In the genomic region with DNA sequence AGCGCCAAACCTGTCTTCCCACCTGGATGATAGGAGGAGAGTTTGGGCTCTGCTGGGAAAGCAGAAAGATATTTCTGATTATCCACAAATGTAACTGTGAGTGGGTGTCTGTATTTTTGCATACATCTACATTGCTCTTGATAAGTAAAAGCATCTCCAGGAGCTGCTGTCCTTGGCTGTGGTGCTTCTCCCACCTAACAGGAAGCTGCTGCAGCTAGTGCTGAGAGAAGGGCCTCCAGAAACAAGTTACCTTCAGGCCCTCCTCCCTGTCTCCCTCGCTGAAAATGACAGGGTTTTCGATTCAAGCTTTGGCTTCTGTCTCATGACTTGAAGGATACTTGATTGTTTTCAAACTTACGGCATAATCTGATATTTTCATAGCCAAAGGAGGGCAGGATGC, we compare ENCODE assay signal across 28 cellular contexts.
DNase-seq lines count a peak whose midpoint lies in the region; ATAC-seq, FAIRE-seq and TF ChIP-seq lines count a peak whose summit lies in the region.
"Had no signal": no experiment of that assay in that cellular context is flagged by ENCODE, and none has a peak within 500 bp of the region (broad histone marks: within the 10 kb centered on the region; RNA-seq: fewer than 3 reads in every experiment).

No MANE protein-coding gene starts in this region.

- intact Hi-C loops in activated naive CD4-positive, alpha-beta T cell treated with anti-CD3 and anti-CD28 coated beads for 36 hours (cut with micrococcal nuclease): no loop called here

- no peaks in the 10 kb centered on the region for H3K9me3 ChIP-seq in Karpas-422 (ENCODE audit: low read length)
- H3K9me3 ChIP-seq: right lobe of liver, vagina had no signal

- DNase-seq in activated naive CD4-positive, alpha-beta T cell treated with anti-CD3 and anti-CD28 coated beads for 36 hours: peak; percentile 42
- DNase-seq in activated naive CD4-positive, alpha-beta T cell (lab: John Stamatoyannopoulos, UW): no peak
- peak; percentile 67 for DNase-seq in Karpas-422
- DNase-seq in stimulated activated naive CD8-positive, alpha-beta T cell treated with anti-CD3 and anti-CD28 coated beads, Interleukin-15, amount 100 ng/mL, for 72 hours: no peak
- DNase-seq in AML-193 (lab: John Stamatoyannopoulos, UW): no peak
- DNase-seq in GM12891 (ENCODE audit: insufficient read length, low spot score): no peak
- DNase-seq: activated T-cell treated with anti-CD3 and anti-CD28 coated beads for 4 hours; effector memory CD4-positive, alpha-beta T cell; foreskin melanocyte; GDM1; immature natural killer cell; KBM-7; MV-4-11; NCI-H1694; NCI-H2171 treated with DMSO at 0.1 percent for 48 hours; NCI-H69; right lobe of liver had no signal

- no peak for TF ChIP-seq POLR2A in GM12891 (IDR thresholded peaks at IDR 0.05; ENCODE audit: low read depth, low read length)

- peaks cover 2% of the 10 kb centered on the region for H3K36me3 Mint-ChIP-seq in activated naive CD4-positive, alpha-beta T cell treated with anti-CD3 and anti-CD28 coated beads for 36 hours (ENCODE audit: low read depth)
- peaks cover 6% of the 10 kb centered on the region for H3K36me3 Mint-ChIP-seq in activated naive CD8-positive, alpha-beta T cell
- H3K36me3 Mint-ChIP-seq: immature natural killer cell had no signal

- no peak overlapping the region for H2AFZ ChIP-seq in Karpas-422 (ENCODE audit: low read length)
- H2AFZ ChIP-seq: hepatocyte had no signal

- peak; percentile 51 for ATAC-seq in stimulated activated naive CD8-positive, alpha-beta T cell treated with anti-CD3 and anti-CD28 coated beads, Interleukin-15, amount 100 ng/mL, for 72 hours
- ATAC-seq in SK-N-SH treated with all-trans-retinoic acid at 6 μM for 48 hours: no peak
- ATAC-seq: esophagus mucosa, HCT116, left lobe of liver, right lobe of liver had no signal

- no peaks in the 10 kb centered on the region for H3K27me3 ChIP-seq in Karpas-422 (ENCODE audit: low read length)
- H3K27me3 ChIP-seq: hepatocyte, right lobe of liver, vagina had no signal

- H4K20me1 ChIP-seq in Karpas-422 (ENCODE audit: insufficient read depth, low read depth, low read length): peaks cover 68% of the 10 kb centered on the region

- H3K4me1 Mint-ChIP-seq in activated naive CD4-positive, alpha-beta T cell treated with anti-CD3 and anti-CD28 coated beads for 36 hours (ENCODE audit: low read depth): peaks cover 96% of the 10 kb centered on the region
- H3K4me1 Mint-ChIP-seq in activated naive CD8-positive, alpha-beta T cell (ENCODE audit: low read depth): peaks cover 99% of the 10 kb centered on the region
- H3K4me1 Mint-ChIP-seq in stimulated activated naive CD8-positive, alpha-beta T cell treated with anti-CD3 and anti-CD28 coated beads, Interleukin-15, amount 100 ng/mL, for 72 hours: peaks cover 95% of the 10 kb centered on the region

- H3K9me3 Mint-ChIP-seq in activated naive CD4-positive, alpha-beta T cell treated with anti-CD3 and anti-CD28 coated beads for 36 hours: no peaks in the 10 kb centered on the region
- no peaks in the 10 kb centered on the region for H3K9me3 Mint-ChIP-seq in activated naive CD8-positive, alpha-beta T cell (ENCODE audit: low read depth)
- H3K9me3 Mint-ChIP-seq in stimulated activated naive CD8-positive, alpha-beta T cell treated with anti-CD3 and anti-CD28 coated beads, Interleukin-15, amount 100 ng/mL, for 72 hours: no peaks in the 10 kb centered on the region
- H3K9me3 Mint-ChIP-seq: immature natural killer cell, nephron had no signal

- H3K9me2 ChIP-seq in Karpas-422 (replicated peaks; ENCODE audit: insufficient read depth, low read length): no peaks in the 10 kb centered on the region

- H3K27ac Mint-ChIP-seq in activated naive CD4-positive, alpha-beta T cell treated with anti-CD3 and anti-CD28 coated beads for 36 hours: no peak overlapping the region
- H3K27ac Mint-ChIP-seq in activated naive CD8-positive, alpha-beta T cell: peak overlapping the region; percentile 59
- peak overlapping the region in 1 of 2 donors; percentile 5 for H3K27ac Mint-ChIP-seq in stimulated activated naive CD8-positive, alpha-beta T cell treated with anti-CD3 and anti-CD28 coated beads, Interleukin-15, amount 100 ng/mL, for 72 hours

- no peak for FAIRE-seq in GM12891 (lab: Jason Lieb, UNC)
- FAIRE-seq: colon had no signal

- peak overlapping the region; percentile 27; the same call in 1 of the 2 replicates for H3K9ac ChIP-seq in Karpas-422 (ENCODE audit: low read length)

- no peak overlapping the region for H3K4me3 Mint-ChIP-seq in activated naive CD4-positive, alpha-beta T cell treated with anti-CD3 and anti-CD28 coated beads for 36 hours
- peak overlapping the region; percentile 38 for H3K4me3 Mint-ChIP-seq in activated naive CD8-positive, alpha-beta T cell
- peak overlapping the region in 1 of 2 donors; percentile 14 for H3K4me3 Mint-ChIP-seq in stimulated activated naive CD8-positive, alpha-beta T cell treated with anti-CD3 and anti-CD28 coated beads, Interleukin-15, amount 100 ng/mL, for 72 hours
- H3K4me3 Mint-ChIP-seq: immature natural killer cell, nephron had no signal

- no peak overlapping the region for H3K4me3 ChIP-seq in Karpas-422 (ENCODE audit: low read length)
- H3K4me3 ChIP-seq: hepatocyte, right lobe of liver, SK-N-MC, vagina had no signal

- no peaks in the 10 kb centered on the region for H3K27me3 Mint-ChIP-seq in activated naive CD4-positive, alpha-beta T cell treated with anti-CD3 and anti-CD28 coated beads for 36 hours (ENCODE audit: low read depth)
- H3K27me3 Mint-ChIP-seq in activated naive CD8-positive, alpha-beta T cell: no peaks in the 10 kb centered on the region
- no peaks in the 10 kb centered on the region for H3K27me3 Mint-ChIP-seq in stimulated activated naive CD8-positive, alpha-beta T cell treated with anti-CD3 and anti-CD28 coated beads, Interleukin-15, amount 100 ng/mL, for 72 hours

- peaks cover 98% of the 10 kb centered on the region for H3K4me1 ChIP-seq in Karpas-422 (ENCODE audit: low read length)

- peaks cover 99% of the 10 kb centered on the region for H3K79me2 ChIP-seq in Karpas-422 (ENCODE audit: low read length)

- CTCF ChIA-PET in activated naive CD4-positive, alpha-beta T cell treated with anti-CD3 and anti-CD28 coated beads for 36 hours (lab: Charles Lee): interaction anchor here (0.7 kb wide), 1 partner anchor 106 kb away, joined by 4 read pairs; no protein-coding TSS in a partner anchor

- H3K36me3 ChIP-seq in Karpas-422 (ENCODE audit: insufficient read depth, low read length): no peaks in the 10 kb centered on the region
- H3K36me3 ChIP-seq: right lobe of liver, vagina had no signal

- peak overlapping the region; percentile 60 for H3K27ac ChIP-seq in Karpas-422 (ENCODE audit: low read length)
- H3K27ac ChIP-seq: hepatocyte, right lobe of liver, RWPE1, SK-N-MC, vagina had no signal

- peak overlapping the region; percentile 11 for H3K4me2 ChIP-seq in Karpas-422 (ENCODE audit: low read depth, low read length, poor library complexity, severe bottlenecking)
- H3K4me2 ChIP-seq: hepatocyte had no signal

TF ChIP-seq in SK-N-SH treated with all-trans-retinoic acid at 6 μM for 48 hours, 23 proteins besides CTCF, POLR2A, EP300 and RAD21 (continues in another document):
- TF ChIP-seq ZFP30 (CRISPR knock-in tag; IDR thresholded peaks at IDR 0.05) (no peak), ZFP3 (CRISPR knock-in tag; IDR thresholded peaks at IDR 0.05) (no peak), OSR1 (CRISPR knock-in tag; IDR thresholded peaks at IDR 0.05) (no peak), ZNF8 (CRISPR knock-in tag; IDR thresholded peaks at IDR 0.05) (no peak), ARNTL (CRISPR knock-in tag; IDR thresholded peaks at IDR 0.05; ENCODE audit: borderline replicate concordance, low read depth) (no peak), ZNF565 (CRISPR knock-in tag; conservative IDR thresholded peaks at IDR 0.05; ENCODE audit: low read depth) (no peak), BACH2 (CRISPR knock-in tag; IDR thresholded peaks at IDR 0.05; ENCODE audit: borderline replicate concordance) (no peak)
- TF ChIP-seq, protein P1, sequence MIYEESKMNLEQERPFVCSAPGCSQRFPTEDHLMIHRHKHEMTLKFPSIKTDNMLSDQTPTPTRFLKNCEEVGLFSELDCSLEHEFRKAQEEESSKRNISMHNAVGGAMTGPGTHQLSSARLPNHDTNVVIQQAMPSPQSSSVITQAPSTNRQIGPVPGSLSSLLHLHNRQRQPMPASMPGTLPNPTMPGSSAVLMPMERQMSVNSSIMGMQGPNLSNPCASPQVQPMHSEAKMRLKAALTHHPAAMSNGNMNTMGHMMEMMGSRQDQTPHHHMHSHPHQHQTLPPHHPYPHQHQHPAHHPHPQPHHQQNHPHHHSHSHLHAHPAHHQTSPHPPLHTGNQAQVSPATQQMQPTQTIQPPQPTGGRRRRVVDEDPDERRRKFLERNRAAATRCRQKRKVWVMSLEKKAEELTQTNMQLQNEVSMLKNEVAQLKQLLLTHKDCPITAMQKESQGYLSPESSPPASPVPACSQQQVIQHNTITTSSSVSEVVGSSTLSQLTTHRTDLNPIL (CRISPR knock-in tag; IDR thresholded peaks at IDR 0.05; ENCODE audit: low read depth): no peak

TF ChIP-seq in GM12891, 5 proteins besides CTCF, POLR2A, EP300 and RAD21:
- TF ChIP-seq PAX5 (IDR thresholded peaks at IDR 0.05; ENCODE audit: insufficient read depth, low read length, severe bottlenecking) (no peak), POU2F2 (IDR thresholded peaks at IDR 0.05; ENCODE audit: low read depth, low read length) (no peak), SPI1 (IDR thresholded peaks at IDR 0.05; ENCODE audit: low read depth, low read length) (no peak), POLR2AphosphoS5 (IDR thresholded peaks at IDR 0.05; ENCODE audit: low read depth, low read length) (no peak), TAF1 (IDR thresholded peaks at IDR 0.05; ENCODE audit: low read depth, low read length) (no peak)

Comparison
In these comparisons a context has a peak if more than half of its experiments do, and no peak if none do; other contexts are left out.
1. DNase-seq: peak in activated naive CD4-positive, alpha-beta T cell treated with anti-CD3 and anti-CD28 coated beads for 36 hours (single experiment) and Karpas-422 (single experiment); none in activated naive CD4-positive, alpha-beta T cell (0 of 4), stimulated activated naive CD8-positive, alpha-beta T cell treated with anti-CD3 and anti-CD28 coated beads, Interleukin-15, amount 100 ng/mL, for 72 hours (0 of 2), AML-193 (0 of 2) and GM12891 (single experiment).